In genomic region chr1:42504535-42505128, GRCh38 we compare ENCODE assay signal across 1 cellular context.
A peak's percentile ranks its signal among the peaks of the same experiment; 100 is the strongest.
TF ChIP-seq lines count a peak whose summit lies in the region.

No MANE protein-coding gene starts in this region.

TF ChIP-seq in HEK293, 187 proteins besides CTCF, POLR2A, EP300 and RAD21:
- TF ChIP-seq ZNF518A (tag by site-specific recombination; conservative IDR thresholded peaks at IDR 0.05; ENCODE audit: low read depth) (0 out of 2 replicates have a peak, but pooled peaks have one; percentile 34), ZNF549 (tag by site-specific recombination; IDR thresholded peaks at IDR 0.05) (0 out of 2 replicates have a peak, but pooled peaks have one; percentile 8), ZNF366 (tag by site-specific recombination; conservative IDR thresholded peaks at IDR 0.05) (no peak), SETDB1 (IDR thresholded peaks at IDR 0.05; ENCODE audit: insufficient read length, low read length) (peak; percentile 100), ZNF76 (tag by site-specific recombination; IDR thresholded peaks at IDR 0.05; ENCODE audit: borderline replicate concordance, low read depth) (no peak), TRIM28 (IDR thresholded peaks at IDR 0.05; ENCODE audit: borderline replicate concordance, low read length) (peak; percentile 95), ZNF280D (tag by site-specific recombination; IDR thresholded peaks at IDR 0.05) (0 out of 2 replicates have a peak, but pooled peaks have one; percentile 16), ZNF19 (tag by site-specific recombination; IDR thresholded peaks at IDR 0.05; ENCODE audit: low read depth) (no peak)
